8 cellular contexts compared by ENCODE assay signal in genomic region chr12:8065991-8066594, GRCh38. TPM values are rescaled to one million over a fixed set of nuclear protein-coding genes. Genes with fewer than 3 reads are reported as not detected.
DNase-seq lines count a peak whose midpoint lies in the region; ATAC-seq and TF ChIP-seq lines count a peak whose summit lies in the region.

Gene C3AR1, minus strand, starts transcription at chr12:8066359. Its CDS starts 6,174 bp downstream, at chr12:8060185.

- no peaks in the 10 kb centered on the region for H3K4me1 ChIP-seq in vagina

- no peaks in the 10 kb centered on the region for H3K9me3 ChIP-seq in vagina

- no peak for TF ChIP-seq CTCF in vagina (IDR thresholded peaks at IDR 0.05)

- DNase-seq in UCSD-AML1 (lab: John Stamatoyannopoulos, UW; ENCODE audit: unreplicated experiment) (peak; percentile 27), vagina (ENCODE audit: extremely low spot score in 2 of 2) (no peak)
- peak; percentile 34 to 47 (median 41) for DNase-seq in effector memory CD8-positive, alpha-beta T cell
- DNase-seq in natural killer cell treated with Interleukin-12 subunit alpha and Interleukin-12 subunit beta and Interleukin-15 and Interleukin-18, amount 100 ng/mL, for 72 hours (ENCODE audit: low spot score), result peak; percentile 62

- H3K9me3 Mint-ChIP-seq in effector memory CD8-positive, alpha-beta T cell, result no peaks in the 10 kb centered on the region
- no peaks in the 10 kb centered on the region for H3K9me3 Mint-ChIP-seq in natural killer cell treated with Interleukin-12 subunit alpha and Interleukin-12 subunit beta and Interleukin-15 and Interleukin-18, amount 100 ng/mL, for 72 hours

- H3K36me3 Mint-ChIP-seq in effector memory CD8-positive, alpha-beta T cell (ENCODE audit: insufficient read depth), result peaks cover 10% of the 10 kb centered on the region
- no peaks in the 10 kb centered on the region for H3K36me3 Mint-ChIP-seq in natural killer cell treated with Interleukin-12 subunit alpha and Interleukin-12 subunit beta and Interleukin-15 and Interleukin-18, amount 100 ng/mL, for 72 hours

- H3K4me3 Mint-ChIP-seq in effector memory CD8-positive, alpha-beta T cell, result peak within 1 kb of the TSS; percentile 65 to 82
- H3K4me3 Mint-ChIP-seq in natural killer cell treated with Interleukin-12 subunit alpha and Interleukin-12 subunit beta and Interleukin-15 and Interleukin-18, amount 100 ng/mL, for 72 hours, result peak within 1 kb of the TSS; percentile 76

- H3K27me3 Mint-ChIP-seq in effector memory CD8-positive, alpha-beta T cell, result no peaks in the 10 kb centered on the region
- H3K27me3 Mint-ChIP-seq in natural killer cell treated with Interleukin-12 subunit alpha and Interleukin-12 subunit beta and Interleukin-15 and Interleukin-18, amount 100 ng/mL, for 72 hours, result peaks cover 0 to 2% of the 10 kb centered on the region in 2 donors

- H3K27ac Mint-ChIP-seq in effector memory CD8-positive, alpha-beta T cell, result peak within 1 kb of the TSS; percentile 21 to 95
- H3K27ac Mint-ChIP-seq in natural killer cell treated with Interleukin-12 subunit alpha and Interleukin-12 subunit beta and Interleukin-15 and Interleukin-18, amount 100 ng/mL, for 72 hours, result peak within 1 kb of the TSS; percentile 75 to 87

- intact Hi-C loops in vagina (cut with DNase I), result no loop called here

- H3K27me3 ChIP-seq in vagina, result no peaks in the 10 kb centered on the region

- no peak within 1 kb of the TSS for H3K27ac ChIP-seq in vagina

- no peak within 1 kb of the TSS for H3K4me3 ChIP-seq in vagina

- peak; percentile 84 for ATAC-seq in GM18907 (IDR thresholded peaks at IDR 0.05; ENCODE audit: unreplicated experiment)
- ATAC-seq in HG03469 (IDR thresholded peaks at IDR 0.05; ENCODE audit: unreplicated experiment), result peak; percentile 58
- ATAC-seq in effector memory CD8-positive, alpha-beta T cell (replicated peaks), result peak; percentile 100
- ATAC-seq in natural killer cell treated with Interleukin-12 subunit alpha and Interleukin-12 subunit beta and Interleukin-15 and Interleukin-18, amount 100 ng/mL, for 72 hours, result peak; percentile 91 to 99
- no peak for ATAC-seq in GM18519 (IDR thresholded peaks at IDR 0.05; ENCODE audit: low FRiP score, unreplicated experiment)
- ATAC-seq in GM19035 (IDR thresholded peaks at IDR 0.05; ENCODE audit: unreplicated experiment), result no peak

- no peaks in the 10 kb centered on the region for H3K36me3 ChIP-seq in vagina

- H3K4me1 Mint-ChIP-seq in effector memory CD8-positive, alpha-beta T cell (ENCODE audit: low read depth in 2 of 2), result peaks cover 21 to 31% of the 10 kb centered on the region in 2 donors
- H3K4me1 Mint-ChIP-seq in natural killer cell treated with Interleukin-12 subunit alpha and Interleukin-12 subunit beta and Interleukin-15 and Interleukin-18, amount 100 ng/mL, for 72 hours (ENCODE audit: low read depth in 2 of 2), result peaks cover 18 to 46% of the 10 kb centered on the region in 2 donors

- TF ChIP-seq POLR2A in vagina (IDR thresholded peaks at IDR 0.05), result peak in 1 of 2 donors; percentile 33

RNA-seq across cellular contexts. Expression of gene C3AR1, which starts in this region (rescaled TPM):
- total RNA-seq in natural killer cell treated with Interleukin-12 subunit alpha and Interleukin-12 subunit beta and Interleukin-15 and Interleukin-18, amount 100 ng/mL, for 72 hours, result 1 to 10 TPM; 1.6 to 2.3 TPM
- 6.4 TPM for total RNA-seq in vagina

Comparison
In these comparisons a context has a peak if more than half of its experiments do, and no peak if none do; other contexts are left out.
1. ATAC-seq: peak in GM18907 (single experiment), HG03469 (single experiment), effector memory CD8-positive, alpha-beta T cell (single experiment) and natural killer cell treated with Interleukin-12 subunit alpha and Interleukin-12 subunit beta and Interleukin-15 and Interleukin-18, amount 100 ng/mL, for 72 hours (2 of 2); none in GM18519 (single experiment) and GM19035 (single experiment).
2. DNase-seq: peak in UCSD-AML1 (single experiment), effector memory CD8-positive, alpha-beta T cell (3 of 3) and natural killer cell treated with Interleukin-12 subunit alpha and Interleukin-12 subunit beta and Interleukin-15 and Interleukin-18, amount 100 ng/mL, for 72 hours (single experiment); none in vagina (0 of 2).